16 cellular contexts compared by ENCODE assay signal in genomic region chr13:74251778-74252519, GRCh38.
DNase-seq lines count a peak whose midpoint lies in the region; ATAC-seq and TF ChIP-seq lines count a peak whose summit lies in the region.
"Had no signal": no experiment of that assay in that cellular context is flagged by ENCODE, and none has a peak within 500 bp of the region (broad histone marks: within the 10 kb centered on the region; RNA-seq: fewer than 3 reads in every experiment).

No MANE protein-coding gene starts in this region.

- no peaks in the 10 kb centered on the region for H3K36me3 ChIP-seq in left lung
- H3K36me3 ChIP-seq: prostate gland had no signal

- no peak overlapping the region for H3K4me3 Mint-ChIP-seq in activated naive CD4-positive, alpha-beta T cell treated with anti-CD3 and anti-CD28 coated beads, Interleukin-2, amount 50 U/mL, for 24 hours
- peak overlapping the region; percentile 54 for H3K4me3 Mint-ChIP-seq in central memory CD8-positive, alpha-beta T cell
- H3K4me3 Mint-ChIP-seq in stimulated activated effector memory CD8-positive, alpha-beta T cell treated with anti-CD3 and anti-CD28 coated beads, Interleukin-12 subunit alpha, Interleukin-12 subunit beta, amount 100 ng/mL, for 72 hours, result peak overlapping the region; percentile 11
- H3K4me3 Mint-ChIP-seq: stimulated activated naive B cell treated with anti-CD40 and anti-IgM and Interleukin-4, amounts not matched to agents 10 μg/mL and 1 μg/mL and 100 μg/mL, for 72 hours had no signal

- H3K27ac ChIP-seq in left lung, result no peak overlapping the region
- H3K27ac ChIP-seq: prostate gland had no signal

- H3K27ac Mint-ChIP-seq in activated naive CD4-positive, alpha-beta T cell treated with anti-CD3 and anti-CD28 coated beads, Interleukin-2, amount 50 U/mL, for 24 hours, result peak overlapping the region; percentile 31
- H3K27ac Mint-ChIP-seq in central memory CD8-positive, alpha-beta T cell (ENCODE audit: low read depth), result peak overlapping the region; percentile 87
- H3K27ac Mint-ChIP-seq in stimulated activated effector memory CD8-positive, alpha-beta T cell treated with anti-CD3 and anti-CD28 coated beads, Interleukin-12 subunit alpha, Interleukin-12 subunit beta, amount 100 ng/mL, for 72 hours, result no peak overlapping the region
- H3K27ac Mint-ChIP-seq: activated T-helper 2 cell treated with anti-CD3 and anti-CD28 coated beads, Interferon-gamma antibody, Interleukin-2, Interleukin-4, amounts not matched to agents 10 μg/mL and 5 μg/mL and 100 μg/mL, durations not matched to agents 14 hours and 24 hours and 36 hours; stimulated activated naive B cell treated with anti-CD40 and anti-IgM and Interleukin-4, amounts not matched to agents 10 μg/mL and 1 μg/mL and 100 μg/mL, for 72 hours had no signal

- H3K27me3 ChIP-seq in left lung, result no peaks in the 10 kb centered on the region

- no peaks in the 10 kb centered on the region for H3K27me3 Mint-ChIP-seq in activated naive CD4-positive, alpha-beta T cell treated with anti-CD3 and anti-CD28 coated beads, Interleukin-2, amount 50 U/mL, for 24 hours
- H3K27me3 Mint-ChIP-seq in central memory CD8-positive, alpha-beta T cell, result no peaks in the 10 kb centered on the region

- no peaks in the 10 kb centered on the region for H3K9me3 ChIP-seq in left lung
- H3K9me3 ChIP-seq: prostate gland had no signal

- TF ChIP-seq CTCF in left lung (IDR thresholded peaks at IDR 0.05), result no peak

- H3K36me3 Mint-ChIP-seq in activated naive CD4-positive, alpha-beta T cell treated with anti-CD3 and anti-CD28 coated beads, Interleukin-2, amount 50 U/mL, for 24 hours, result peaks cover 14% of the 10 kb centered on the region
- peaks cover 17% of the 10 kb centered on the region for H3K36me3 Mint-ChIP-seq in central memory CD8-positive, alpha-beta T cell (ENCODE audit: insufficient read depth)
- H3K36me3 Mint-ChIP-seq in stimulated activated effector memory CD8-positive, alpha-beta T cell treated with anti-CD3 and anti-CD28 coated beads, Interleukin-12 subunit alpha, Interleukin-12 subunit beta, amount 100 ng/mL, for 72 hours, result no peaks in the 10 kb centered on the region
- H3K36me3 Mint-ChIP-seq: stimulated activated naive B cell treated with anti-CD40 and anti-IgM and Interleukin-4, amounts not matched to agents 10 μg/mL and 1 μg/mL and 100 μg/mL, for 72 hours had no signal

- H3K4me3 ChIP-seq in left lung, result no peak overlapping the region
- H3K4me3 ChIP-seq: prostate gland had no signal

- no peaks in the 10 kb centered on the region for H3K9me3 Mint-ChIP-seq in activated naive CD4-positive, alpha-beta T cell treated with anti-CD3 and anti-CD28 coated beads, Interleukin-2, amount 50 U/mL, for 24 hours
- no peaks in the 10 kb centered on the region for H3K9me3 Mint-ChIP-seq in central memory CD8-positive, alpha-beta T cell
- peaks cover 3% of the 10 kb centered on the region for H3K9me3 Mint-ChIP-seq in stimulated activated effector memory CD8-positive, alpha-beta T cell treated with anti-CD3 and anti-CD28 coated beads, Interleukin-12 subunit alpha, Interleukin-12 subunit beta, amount 100 ng/mL, for 72 hours

- ATAC-seq in central memory CD8-positive, alpha-beta T cell (replicated peaks; ENCODE audit: extremely low read depth, poor library complexity, severe bottlenecking), result peak; percentile 47
- ATAC-seq in stimulated activated effector memory CD8-positive, alpha-beta T cell treated with anti-CD3 and anti-CD28 coated beads, Interleukin-12 subunit alpha, Interleukin-12 subunit beta, amount 100 ng/mL, for 72 hours, result peak; percentile 65
- ATAC-seq in left lung, result no peak
- ATAC-seq: stimulated activated naive B cell treated with anti-CD40 and anti-IgM and Interleukin-4, amounts not matched to agents 10 μg/mL and 1 μg/mL and 100 μg/mL, for 72 hours had no signal

- intact Hi-C loops in left lung (cut with DNase I), result no loop called here

- H3K4me1 Mint-ChIP-seq in activated naive CD4-positive, alpha-beta T cell treated with anti-CD3 and anti-CD28 coated beads, Interleukin-2, amount 50 U/mL, for 24 hours, result peaks cover 98% of the 10 kb centered on the region
- peaks cover 81% of the 10 kb centered on the region for H3K4me1 Mint-ChIP-seq in central memory CD8-positive, alpha-beta T cell
- H3K4me1 Mint-ChIP-seq in stimulated activated effector memory CD8-positive, alpha-beta T cell treated with anti-CD3 and anti-CD28 coated beads, Interleukin-12 subunit alpha, Interleukin-12 subunit beta, amount 100 ng/mL, for 72 hours, result peaks cover 54% of the 10 kb centered on the region
- H3K4me1 Mint-ChIP-seq: stimulated activated naive B cell treated with anti-CD40 and anti-IgM and Interleukin-4, amounts not matched to agents 10 μg/mL and 1 μg/mL and 100 μg/mL, for 72 hours had no signal

- no peaks in the 10 kb centered on the region for H3K4me1 ChIP-seq in left lung
- H3K4me1 ChIP-seq: prostate gland had no signal

- no peak for DNase-seq in activated naive CD4-positive, alpha-beta T cell treated with anti-CD3 and anti-CD28 coated beads, Interleukin-2, amount 50 U/mL, for 16 hours
- DNase-seq in NCI-H69 (lab: John Stamatoyannopoulos, UW) (peak; percentile 95), putamen (ENCODE audit: low spot score) (no peak), SKM-1 (lab: John Stamatoyannopoulos, UW; ENCODE audit: unreplicated experiment) (no peak), left lung (no peak)
- DNase-seq in central memory CD8-positive, alpha-beta T cell (ENCODE audit: low spot score in 2 of 2), result no peak
- no peak for DNase-seq in stimulated activated effector memory CD8-positive, alpha-beta T cell treated with anti-CD3 and anti-CD28 coated beads, Interleukin-12 subunit alpha, Interleukin-12 subunit beta, amount 100 ng/mL, for 72 hours (ENCODE audit: low spot score in 2 of 2)
- DNase-seq: activated CD4-positive, alpha-beta T cell treated with anti-CD3 and anti-CD28 coated beads for 48 hours; central memory CD4-positive, alpha-beta T cell; midbrain; NCI-H1436 treated with DMSO at 0.1 percent for 48 hours; stimulated activated CD4-positive, alpha-beta T cell treated with anti-CD3 and anti-CD28 coated beads, Interleukin-2, amount 100 ng/mL, for 48 hours; stimulated activated naive B cell treated with anti-CD40 and anti-IgM and Interleukin-4, amounts not matched to agents 10 μg/mL and 1 μg/mL and 100 μg/mL, for 72 hours had no signal
